ENCODE assay signal across 23 cellular contexts in the genomic region with DNA sequence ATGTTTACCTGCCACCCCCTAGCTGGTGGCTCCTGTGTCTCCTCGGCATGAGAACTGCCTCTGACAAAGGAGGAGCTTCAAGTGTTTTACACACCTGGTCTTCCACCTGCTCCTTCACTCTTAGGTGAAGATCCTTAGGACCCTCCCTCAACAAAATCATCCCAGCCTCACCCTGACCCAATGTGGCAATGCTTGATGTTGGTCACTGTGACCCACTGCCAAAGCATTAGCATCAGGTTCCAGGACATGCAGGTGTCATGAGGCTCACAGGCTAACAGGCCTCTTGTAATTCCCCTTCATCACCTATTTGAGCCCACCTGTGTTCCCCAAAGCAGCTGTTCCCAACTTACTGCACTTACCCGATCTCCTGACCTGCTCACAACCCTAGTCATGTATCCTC.
"Had no signal": no experiment of that assay in that cellular context is flagged by ENCODE, and none has a peak within 500 bp of the region (broad histone marks: within the 10 kb centered on the region; RNA-seq: fewer than 3 reads in every experiment).

No MANE protein-coding gene starts in this region.

- H3K27ac ChIP-seq: coronary artery, gastrocnemius medialis, hepatocyte, parathyroid adenoma, prostate gland, right atrium auricular region, sigmoid colon, testis, tibial artery, upper lobe of left lung had no signal

- H2AFZ ChIP-seq: hepatocyte, parathyroid adenoma had no signal

- H3K4me3 Mint-ChIP-seq: memory B cell; natural killer cell; stimulated activated memory B cell treated with anti-CD40 and anti-IgM and Interleukin-4, amounts not matched to agents 10 μg/mL and 1 μg/mL and 100 μg/mL, for 72 hours had no signal

- H3K4me1 ChIP-seq: parathyroid adenoma, right atrium auricular region, testis, tibial artery had no signal

- H3K9me3 Mint-ChIP-seq: memory B cell; natural killer cell; stimulated activated memory B cell treated with anti-CD40 and anti-IgM and Interleukin-4, amounts not matched to agents 10 μg/mL and 1 μg/mL and 100 μg/mL, for 72 hours had no signal

- H3K4me1 Mint-ChIP-seq: natural killer cell had no signal

- H3K4me2 ChIP-seq: hepatocyte had no signal

- DNase-seq: dermis blood vessel endothelial cell; effector memory CD4-positive, alpha-beta T cell; foreskin fibroblast; gastrocnemius medialis; head of caudate nucleus; kidney; natural killer cell; sigmoid colon; stimulated activated CD4-positive, alpha-beta T cell treated with anti-CD3 and anti-CD28 coated beads, Interleukin-2, amount 100 ng/mL, for 24 hours; stimulated activated CD4-positive, alpha-beta T cell treated with anti-CD3 and anti-CD28 coated beads, Interleukin-4, amount 100 ng/mL, for 4 hours; stimulated activated naive CD8-positive, alpha-beta T cell treated with anti-CD3 and anti-CD28 coated beads, Interleukin-15, Interleukin-2, amounts not matched to agents 100 U/mL and 50 U/mL, for 24 hours; substantia nigra; testis; tibial artery; upper lobe of left lung had no signal

- H3K27me3 ChIP-seq: gastrocnemius medialis, hepatocyte, right atrium auricular region, sigmoid colon, testis, tibial artery, upper lobe of left lung had no signal

- H3K79me2 ChIP-seq: parathyroid adenoma had no signal

- H3K36me3 Mint-ChIP-seq: memory B cell; natural killer cell; stimulated activated memory B cell treated with anti-CD40 and anti-IgM and Interleukin-4, amounts not matched to agents 10 μg/mL and 1 μg/mL and 100 μg/mL, for 72 hours had no signal

- H3K27me3 Mint-ChIP-seq: memory B cell; stimulated activated memory B cell treated with anti-CD40 and anti-IgM and Interleukin-4, amounts not matched to agents 10 μg/mL and 1 μg/mL and 100 μg/mL, for 72 hours had no signal

- H3K27ac Mint-ChIP-seq: memory B cell; natural killer cell; stimulated activated memory B cell treated with anti-CD40 and anti-IgM and Interleukin-4, amounts not matched to agents 10 μg/mL and 1 μg/mL and 100 μg/mL, for 72 hours had no signal

- H3K4me3 ChIP-seq: coronary artery, gastrocnemius medialis, hepatocyte, lung, prostate gland, right atrium auricular region, sigmoid colon, testis, tibial artery, upper lobe of left lung had no signal

- H3K9ac ChIP-seq: parathyroid adenoma had no signal

- H3K36me3 ChIP-seq: gastrocnemius medialis, prostate gland had no signal

- H3K9me3 ChIP-seq: gastrocnemius medialis, prostate gland, right atrium auricular region, sigmoid colon, testis, tibial artery, upper lobe of left lung had no signal
